ENCODE assay signal across 15 cellular contexts in the genomic region with DNA sequence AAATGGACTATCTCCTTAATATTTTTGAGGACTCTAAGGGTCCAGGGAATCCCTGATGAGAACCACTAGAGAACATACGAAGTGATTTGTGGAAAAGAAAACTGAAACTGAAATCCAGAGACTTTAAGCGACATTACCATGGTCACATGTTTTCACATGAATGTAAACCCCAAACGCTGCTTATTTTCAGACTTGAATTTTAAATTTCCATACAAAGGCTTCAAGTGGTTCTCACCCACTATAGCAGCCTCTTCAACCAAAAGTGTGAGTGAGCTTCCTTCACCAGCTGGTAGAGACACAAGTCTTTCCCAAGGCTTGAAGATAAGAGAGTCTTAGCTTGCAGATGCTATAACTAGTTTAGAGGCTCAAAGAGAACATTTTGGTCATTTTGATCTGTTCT.
DNase-seq lines count a peak whose midpoint lies in the region; ATAC-seq and TF ChIP-seq lines count a peak whose summit lies in the region.
"Had no signal": no experiment of that assay in that cellular context is flagged by ENCODE, and none has a peak within 500 bp of the region (broad histone marks: within the 10 kb centered on the region; RNA-seq: fewer than 3 reads in every experiment).

No MANE protein-coding gene starts in this region.

- peak overlapping the region; percentile 23 for H3K4me2 ChIP-seq in fibroblast of lung (ENCODE audit: extremely low read depth, insufficient read depth, low read length)

- H3K9me3 ChIP-seq in fibroblast of lung (ENCODE audit: control insufficient read depth, insufficient read depth, low read depth, low read length) (no peaks in the 10 kb centered on the region), heart left ventricle (no peaks in the 10 kb centered on the region)
- H3K9me3 ChIP-seq: ascending aorta had no signal

- H3K4me1 ChIP-seq in ACC112 (ENCODE audit: control insufficient read depth, insufficient read depth, low read length, unreplicated experiment) (peaks cover 12% of the 10 kb centered on the region), fibroblast of lung (ENCODE audit: control insufficient read depth, extremely low read depth, insufficient read depth, low read length) (peaks cover 8% of the 10 kb centered on the region), heart left ventricle (peaks cover 0 to 24% (median 11%) of the 10 kb centered on the region in 12 donors)
- H3K4me1 ChIP-seq: ascending aorta had no signal

- intact Hi-C loops in heart left ventricle (cut with DNase I), result no loop called here
- intact Hi-C loops in dorsolateral prefrontal cortex (cut with DNase I), result loop anchor here in 1 of 2 donors (10.0 kb wide), 1 partner anchor 153 kb away; no protein-coding TSS in a partner anchor

- no peak for TF ChIP-seq CTCF in GM13976 (IDR thresholded peaks at IDR 0.05; ENCODE audit: borderline replicate concordance, control extremely low read depth, extremely low read depth, insufficient read depth, missing control alignments)
- no peak for TF ChIP-seq CTCF in fibroblast of lung (conservative IDR thresholded peaks at IDR 0.05 in 1 of 2, IDR thresholded peaks at IDR 0.05 in 1 of 2; ENCODE audit: low read depth in 1 of 2, low read length in 2 of 2)
- no peak for TF ChIP-seq CTCF in heart left ventricle (IDR thresholded peaks at IDR 0.05)
- TF ChIP-seq CTCF in dorsolateral prefrontal cortex (IDR thresholded peaks at IDR 0.05 in 54 of 56, conservative IDR thresholded peaks at IDR 0.05 in 2 of 56; ENCODE audit: low read depth in 1 of 56, partially characterized antibody in 56 of 56), result no peak

- DNase-seq in GM13976 (ENCODE audit: low spot score), result peak; percentile 42
- DNase-seq in fibroblast of lung (ENCODE audit: low read depth in 2 of 2), result no peak
- DNase-seq in GDM1 (lab: John Stamatoyannopoulos, UW), result no peak
- no peak for DNase-seq in heart left ventricle
- DNase-seq in dorsolateral prefrontal cortex, result no peak
- DNase-seq in NCI-H146 (lab: John Stamatoyannopoulos, UW), result no peak
- DNase-seq: activated CD8-positive, alpha-beta memory T cell treated with anti-CD3 and anti-CD28 coated beads, Interleukin-2, amount 50 U/mL, for 48 hours; EL; stimulated activated CD4-positive, alpha-beta T cell treated with anti-CD3 and anti-CD28 coated beads, Interleukin-4, amount 100 ng/mL, for 4 hours; stimulated activated naive CD4-positive, alpha-beta T cell treated with Interleukin-2 at 50 U/mL for 16 hours had no signal

- TF ChIP-seq POLR2A in heart left ventricle (IDR thresholded peaks at IDR 0.05), result no peak

- H4K20me1 ChIP-seq in fibroblast of lung (ENCODE audit: control insufficient read depth, extremely low read depth, insufficient read depth, low read length), result no peaks in the 10 kb centered on the region

- in situ Hi-C loops in GM13976 (cut with MboI; ENCODE audit: low sequenced_read_pairs, unreplicated experiment), result no loop called here

- H3K4me3 ChIP-seq in ACC112 (ENCODE audit: low read depth, low read length), result no peak overlapping the region
- H3K4me3 ChIP-seq in fibroblast of lung (replicated peaks in 1 of 4; ENCODE audit: control extremely low read depth in 1 of 4, insufficient read depth in 1 of 4, low read depth in 3 of 4, low read length in 4 of 4), result no peak overlapping the region
- H3K4me3 ChIP-seq in heart left ventricle, result peak overlapping the region in 2 of 12 donors; percentile 26 to 31
- no peak overlapping the region for H3K4me3 ChIP-seq in dorsolateral prefrontal cortex
- H3K4me3 ChIP-seq: ascending aorta, SK-N-MC had no signal

- no peak overlapping the region for H3K9ac ChIP-seq in fibroblast of lung (ENCODE audit: insufficient read depth, low read length)

- 73 to 82% (median 78%) methylated on average over 3 of the region's 3 CpGs for WGBS in heart left ventricle, 4 donors

- peak; percentile 49 for ATAC-seq in HG03064 (IDR thresholded peaks at IDR 0.05; ENCODE audit: low read depth, unreplicated experiment)
- no peak for ATAC-seq in heart left ventricle

- no peak overlapping the region for H3K27ac ChIP-seq in ACC112 (ENCODE audit: low read depth, low read length)
- no peak overlapping the region for H3K27ac ChIP-seq in fibroblast of lung (ENCODE audit: insufficient read depth, low read length)
- peak overlapping the region in 1 of 12 donors; percentile 32 for H3K27ac ChIP-seq in heart left ventricle
- H3K27ac ChIP-seq in dorsolateral prefrontal cortex, result peak overlapping the region in 1 of 59 donors; percentile 17
- H3K27ac ChIP-seq: ascending aorta, HL-60, SK-N-MC had no signal

- H2AFZ ChIP-seq in ACC112 (ENCODE audit: low read length, unreplicated experiment), result peak overlapping the region; percentile 0
- no peak overlapping the region for H2AFZ ChIP-seq in fibroblast of lung (ENCODE audit: low read length)

- H3K79me2 ChIP-seq in ACC112 (ENCODE audit: control insufficient read depth, insufficient read depth, low read length, unreplicated experiment), result no peaks in the 10 kb centered on the region
- no peaks in the 10 kb centered on the region for H3K79me2 ChIP-seq in fibroblast of lung (ENCODE audit: control insufficient read depth, insufficient read depth, low read length)

- H3K27me3 ChIP-seq in ACC112 (ENCODE audit: insufficient read depth, low read length) (no peaks in the 10 kb centered on the region), fibroblast of lung (ENCODE audit: control insufficient read depth, insufficient read depth, low read length) (no peaks in the 10 kb centered on the region), heart left ventricle (no peaks in the 10 kb centered on the region), dorsolateral prefrontal cortex (no peaks in the 10 kb centered on the region)
- H3K27me3 ChIP-seq: ascending aorta had no signal

- H3K36me3 ChIP-seq in ACC112 (ENCODE audit: insufficient read depth, low read length), result no peaks in the 10 kb centered on the region
- no peaks in the 10 kb centered on the region for H3K36me3 ChIP-seq in fibroblast of lung (ENCODE audit: control insufficient read depth, insufficient read depth, low read length)
- H3K36me3 ChIP-seq in heart left ventricle, result no peaks in the 10 kb centered on the region
- H3K36me3 ChIP-seq: ascending aorta had no signal
